8 cellular contexts compared by ENCODE assay signal in the genomic region with DNA sequence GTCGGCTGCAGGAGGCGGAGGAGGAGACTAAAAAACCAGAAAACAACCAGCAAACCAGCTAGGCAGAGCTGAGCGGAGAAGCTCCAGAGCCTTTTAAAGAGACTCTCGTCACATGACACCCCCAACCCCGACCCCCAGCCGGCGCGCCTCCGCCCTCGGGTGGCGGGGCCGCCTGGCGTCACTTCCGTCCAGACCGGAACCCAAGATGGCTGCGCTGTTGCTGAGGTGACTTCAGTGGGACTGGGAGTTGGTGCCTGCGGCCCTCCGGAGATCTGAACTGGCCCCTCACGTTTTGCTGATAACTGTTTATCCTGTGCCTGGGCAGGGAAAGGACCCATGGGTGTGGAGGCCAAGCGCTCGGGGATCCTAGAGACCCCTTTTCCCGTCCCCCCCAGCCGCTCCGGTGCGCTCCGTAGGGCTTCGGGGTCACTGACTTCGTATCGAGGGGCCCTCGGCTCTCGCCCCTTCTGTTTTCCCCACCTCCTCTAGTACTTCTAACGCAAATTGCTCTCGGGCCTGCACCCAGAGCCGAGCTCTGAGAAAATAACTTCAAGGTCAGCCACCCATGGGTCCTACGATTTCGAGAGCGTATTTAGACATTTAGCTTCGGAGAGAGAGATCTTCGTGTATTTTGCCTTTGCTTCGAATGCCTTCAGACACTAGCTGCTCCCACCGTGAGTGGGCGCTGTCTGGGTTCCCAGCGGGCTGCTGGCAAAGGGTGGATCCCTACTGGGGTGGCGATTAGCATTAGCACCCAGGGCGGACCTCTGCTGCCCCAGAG. TPM values are rescaled to one million over a fixed set of nuclear protein-coding genes. Genes with fewer than 3 reads are reported as not detected.
DNase-seq lines count a peak whose midpoint lies in the region; ATAC-seq lines count a peak whose summit lies in the region.

A gene with protein sequence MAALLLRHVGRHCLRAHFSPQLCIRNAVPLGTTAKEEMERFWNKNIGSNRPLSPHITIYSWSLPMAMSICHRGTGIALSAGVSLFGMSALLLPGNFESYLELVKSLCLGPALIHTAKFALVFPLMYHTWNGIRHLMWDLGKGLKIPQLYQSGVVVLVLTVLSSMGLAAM (plus strand): TSS at position 181 of the 781 bp plus-strand sequence. CDS start 25 bp downstream, at position 206.

- H3K9me3 ChIP-seq in endocrine pancreas (ENCODE audit: control insufficient read depth, low read length) (no peaks in the 10 kb centered on the region), mesenchymal stem cell (ENCODE audit: control insufficient read depth, low read length) (no peaks in the 10 kb centered on the region)

- peak within 1 kb of the TSS; percentile 96 for H2BK15ac ChIP-seq in mesenchymal stem cell (ENCODE audit: low read depth, poor library complexity, severe bottlenecking)

- H2BK5ac ChIP-seq in mesenchymal stem cell (ENCODE audit: low read depth, low read length, poor library complexity, severe bottlenecking): peak within 1 kb of the TSS; percentile 81

- WGBS in mesenchymal stem cell: 1% methylated on average over 41 of the region's 45 CpGs

- peak within 1 kb of the TSS; percentile 93 to 99 for H3K18ac ChIP-seq in mesenchymal stem cell (ENCODE audit: low read depth in 1 of 2, low read length in 2 of 2)

- peak within 1 kb of the TSS; percentile 92 for H3K9ac ChIP-seq in endocrine pancreas (ENCODE audit: control insufficient read depth, insufficient read depth, low read length)
- peak within 1 kb of the TSS; percentile 99 for H3K9ac ChIP-seq in mesenchymal stem cell (ENCODE audit: low read length)

- H2BK120ac ChIP-seq in mesenchymal stem cell (ENCODE audit: low read depth, low read length): peak within 1 kb of the TSS; percentile 81

- H3K4me3 ChIP-seq in endocrine pancreas (ENCODE audit: control insufficient read depth, insufficient read depth, low read length) (peak within 1 kb of the TSS; percentile 89), mesenchymal stem cell (ENCODE audit: insufficient read depth in 1 of 2, low read depth in 1 of 2, low read length in 2 of 2) (peak within 1 kb of the TSS; percentile 86 to 90)

- H3K79me1 ChIP-seq in mesenchymal stem cell (replicated peaks; ENCODE audit: low read length, poor library complexity, severe bottlenecking): peaks cover 12% of the 10 kb centered on the region

- H2BK12ac ChIP-seq in mesenchymal stem cell (ENCODE audit: low read length in 2 of 2): peak within 1 kb of the TSS in 1 of 2 experiments; percentile 63

- peak within 1 kb of the TSS; percentile 74 for H2AFZ ChIP-seq in mesenchymal stem cell (ENCODE audit: low read depth, low read length)

- no peak within 1 kb of the TSS for H3K23ac ChIP-seq in mesenchymal stem cell (ENCODE audit: low read length in 2 of 2)

- ATAC-seq in GM19463 (IDR thresholded peaks at IDR 0.05; ENCODE audit: unreplicated experiment): peak; percentile 98

- H3K4ac ChIP-seq in mesenchymal stem cell (ENCODE audit: low read depth in 1 of 2, low read length in 2 of 2): peak within 1 kb of the TSS; percentile 95

- no peaks in the 10 kb centered on the region for H3K27me3 ChIP-seq in endocrine pancreas (ENCODE audit: control insufficient read depth, insufficient read depth, low read length)
- no peaks in the 10 kb centered on the region for H3K27me3 ChIP-seq in mesenchymal stem cell (ENCODE audit: control insufficient read depth in 1 of 2, insufficient read depth in 1 of 2, low read length in 2 of 2)

- H2AK5ac ChIP-seq in mesenchymal stem cell (ENCODE audit: low read length, severe bottlenecking): peak within 1 kb of the TSS; percentile 90

- peak within 1 kb of the TSS; percentile 95 for H3K27ac ChIP-seq in mesenchymal stem cell (ENCODE audit: low read length, poor library complexity, severe bottlenecking)

- no peak within 1 kb of the TSS for H3K14ac ChIP-seq in mesenchymal stem cell (ENCODE audit: low read length in 2 of 2)

- H3K4me1 ChIP-seq in endocrine pancreas (ENCODE audit: control insufficient read depth, insufficient read depth, low read length): no peaks in the 10 kb centered on the region
- peaks cover 7% of the 10 kb centered on the region for H3K4me1 ChIP-seq in mesenchymal stem cell (ENCODE audit: control insufficient read depth, insufficient read depth, low read depth, low read length)

- peak within 1 kb of the TSS; percentile 91 for H4K91ac ChIP-seq in mesenchymal stem cell (ENCODE audit: low read length)

- H4K8ac ChIP-seq in mesenchymal stem cell (ENCODE audit: low read length): peak within 1 kb of the TSS; percentile 99

- no peaks in the 10 kb centered on the region for H3K36me3 ChIP-seq in endocrine pancreas (ENCODE audit: control insufficient read depth, insufficient read depth, low read length)
- H3K36me3 ChIP-seq in mesenchymal stem cell (ENCODE audit: control insufficient read depth in 1 of 2, insufficient read depth in 2 of 2, low read depth in 1 of 2, low read length in 2 of 2): peaks cover 0 to 5% of the 10 kb centered on the region in 2 experiments

- DNase-seq in COLO829 (ENCODE audit: low spot score) (peak; percentile 95), HS-5 (ENCODE audit: low read depth) (peak; percentile 37), NOMO-1 (lab: John Stamatoyannopoulos, UW; ENCODE audit: unreplicated experiment in 2 of 2) (peak; percentile 82 to 87), mesenchymal stem cell (peak; percentile 93)
- DNase-seq in activated CD8-positive, alpha-beta memory T cell treated with anti-CD3 and anti-CD28 coated beads for 48 hours (ENCODE audit: low read depth in 2 of 3, low spot score in 2 of 3): peak; percentile 70 to 75 (median 72)
- DNase-seq in stimulated activated CD8-positive, alpha-beta memory T cell treated with anti-CD3 and anti-CD28 coated beads, Interleukin-12 subunit alpha, Interleukin-12 subunit beta, amount 100 ng/mL, for 4 hours (ENCODE audit: low read depth): peak; percentile 80

- peak within 1 kb of the TSS; percentile 77 for H3K4me2 ChIP-seq in mesenchymal stem cell (ENCODE audit: low read length, poor library complexity, severe bottlenecking)

RNA-seq across cellular contexts. Expression of the gene that starts here (rescaled TPM):
- polyA plus RNA-seq in mesenchymal stem cell (2013, experiment 1 of 2): 152 TPM
- 149 TPM for polyA plus RNA-seq in mesenchymal stem cell (2013, experiment 2 of 2)

Comparison
In these comparisons a context has a peak if more than half of its experiments do, and no peak if none do; other contexts are left out.
1. Peak in every context shown above with its lines: DNase-seq, ATAC-seq, H3K4me3 ChIP-seq and H3K27ac ChIP-seq.
2. DNase-seq: peak in every context shown above with its lines; median percentile 95 in COLO829; 93 in mesenchymal stem cell; 84 in NOMO-1; 80 in stimulated activated CD8-positive, alpha-beta memory T cell treated with anti-CD3 and anti-CD28 coated beads, Interleukin-12 subunit alpha, Interleukin-12 subunit beta, amount 100 ng/mL, for 4 hours; 72 in activated CD8-positive, alpha-beta memory T cell treated with anti-CD3 and anti-CD28 coated beads for 48 hours; 37 in HS-5.